21 cellular contexts compared by ENCODE assay signal in genomic region chr15:88982946-88983342, GRCh38.
DNase-seq lines count a peak whose midpoint lies in the region; ATAC-seq and TF ChIP-seq lines count a peak whose summit lies in the region.
"Had no signal": no experiment of that assay in that cellular context is flagged by ENCODE, and none has a peak within 500 bp of the region (broad histone marks: within the 10 kb centered on the region; RNA-seq: fewer than 3 reads in every experiment).

No MANE protein-coding gene starts in this region.

- peak overlapping the region; percentile 38 for H3K27ac Mint-ChIP-seq in chondrocyte (ENCODE audit: unreplicated experiment)
- H3K27ac Mint-ChIP-seq: activated CD4-positive, alpha-beta T cell treated with anti-CD3 and anti-CD28 coated beads for 36 hours; activated naive CD4-positive, alpha-beta T cell treated with anti-CD3 and anti-CD28 coated beads, Interleukin-2, amount 50 U/mL, for 72 hours; GM23338 had no signal

- H3K4me1 ChIP-seq in subcutaneous abdominal adipose tissue (ENCODE audit: control insufficient read depth in 5 of 5, insufficient read depth in 5 of 5, low read length in 5 of 5): peaks cover 6 to 11% (median 11%) of the 10 kb centered on the region in 5 donors
- H3K4me1 ChIP-seq: lower lobe of right lung, Peyer's patch, transverse colon had no signal

- DNase-seq in activated effector memory CD4-positive, alpha-beta T cell treated with anti-CD3 and anti-CD28 coated beads, Interleukin-2, amount 50 U/mL, for 16 hours: peak; percentile 19
- no peak for DNase-seq in activated effector memory CD4-positive, alpha-beta T cell treated with Interleukin-2 at 50 U/mL for 16 hours
- DNase-seq in NCI-H82 (lab: John Stamatoyannopoulos, UW) (peak; percentile 93), chondrocyte (ENCODE audit: low spot score) (no peak)
- DNase-seq in activated T-cell treated with anti-CD3 and anti-CD28 coated beads, Interleukin-2, amount 50 U/mL, for 1 hour: no peak
- DNase-seq in activated T-cell treated with anti-CD3 and anti-CD28 coated beads, Interleukin-2, amount 50 U/mL, for 4 hours: no peak
- DNase-seq: activated CD4-positive, alpha-beta T cell treated with anti-CD3 and anti-CD28 coated beads for 36 hours; cerebellar nuclear complex; hypothalamus; lower lobe of right lung; NCI-H187 treated with DMSO at 0.1 percent for 48 hours; NCI-H748 treated with DMSO at 0.1 percent for 48 hours; Peyer's patch; stimulated activated CD4-positive, alpha-beta T cell treated with anti-CD3 and anti-CD28 coated beads, Interleukin-2, amount 100 ng/mL, for 48 hours; stimulated activated naive CD4-positive, alpha-beta T cell treated with Interleukin-2 at 50 U/mL for 16 hours had no signal

- H3K27me3 ChIP-seq in subcutaneous abdominal adipose tissue (ENCODE audit: control insufficient read depth in 5 of 5, insufficient read depth in 4 of 5, low read length in 5 of 5): peaks cover 0 to 8% (median 0%) of the 10 kb centered on the region in 5 donors
- H3K27me3 ChIP-seq: Peyer's patch, transverse colon had no signal

- peaks cover 23% of the 10 kb centered on the region for H3K4me1 Mint-ChIP-seq in chondrocyte (ENCODE audit: low read depth)
- no peaks in the 10 kb centered on the region for H3K4me1 Mint-ChIP-seq in activated T-cell treated with anti-CD3 and anti-CD28 coated beads, Interleukin-2, amount 50 U/mL, for 4 hours (ENCODE audit: low read depth)
- H3K4me1 Mint-ChIP-seq: activated CD4-positive, alpha-beta T cell treated with anti-CD3 and anti-CD28 coated beads for 36 hours had no signal

- H3K4me3 ChIP-seq in subcutaneous abdominal adipose tissue (ENCODE audit: low read depth in 1 of 5, low read length in 5 of 5): no peak overlapping the region
- H3K4me3 ChIP-seq: GM23338, lower lobe of right lung, Peyer's patch, transverse colon had no signal

- no peaks in the 10 kb centered on the region for H3K36me3 ChIP-seq in subcutaneous abdominal adipose tissue (ENCODE audit: control insufficient read depth in 5 of 5, insufficient read depth in 5 of 5, low read length in 5 of 5)
- H3K36me3 ChIP-seq: lower lobe of right lung, Peyer's patch, transverse colon had no signal

- no peaks in the 10 kb centered on the region for H3K9me3 Mint-ChIP-seq in chondrocyte (ENCODE audit: low read depth)
- no peaks in the 10 kb centered on the region for H3K9me3 Mint-ChIP-seq in activated T-cell treated with anti-CD3 and anti-CD28 coated beads, Interleukin-2, amount 50 U/mL, for 4 hours
- H3K9me3 Mint-ChIP-seq: activated naive CD4-positive, alpha-beta T cell treated with anti-CD3 and anti-CD28 coated beads, Interleukin-2, amount 50 U/mL, for 72 hours; GM23338 had no signal

- H3K9me3 ChIP-seq in subcutaneous abdominal adipose tissue (ENCODE audit: control insufficient read depth in 5 of 5, low read length in 5 of 5): no peaks in the 10 kb centered on the region
- H3K9me3 ChIP-seq: lower lobe of right lung, Peyer's patch, transverse colon had no signal

- H3K4me3 Mint-ChIP-seq in chondrocyte (ENCODE audit: unreplicated experiment): no peak overlapping the region
- H3K4me3 Mint-ChIP-seq in activated T-cell treated with anti-CD3 and anti-CD28 coated beads, Interleukin-2, amount 50 U/mL, for 4 hours: no peak overlapping the region
- H3K4me3 Mint-ChIP-seq: activated CD4-positive, alpha-beta T cell treated with anti-CD3 and anti-CD28 coated beads for 36 hours; GM23338 had no signal

- H3K27me3 Mint-ChIP-seq in chondrocyte (ENCODE audit: low read depth): no peaks in the 10 kb centered on the region
- H3K27me3 Mint-ChIP-seq in activated T-cell treated with anti-CD3 and anti-CD28 coated beads, Interleukin-2, amount 50 U/mL, for 4 hours (ENCODE audit: low read depth): no peaks in the 10 kb centered on the region
- H3K27me3 Mint-ChIP-seq: activated CD4-positive, alpha-beta T cell treated with anti-CD3 and anti-CD28 coated beads for 36 hours had no signal

- no peaks in the 10 kb centered on the region for H3K36me3 Mint-ChIP-seq in chondrocyte (ENCODE audit: low read depth)
- H3K36me3 Mint-ChIP-seq in activated T-cell treated with anti-CD3 and anti-CD28 coated beads, Interleukin-2, amount 50 U/mL, for 4 hours (ENCODE audit: insufficient read depth): no peaks in the 10 kb centered on the region
- H3K36me3 Mint-ChIP-seq: activated naive CD4-positive, alpha-beta T cell treated with anti-CD3 and anti-CD28 coated beads, Interleukin-2, amount 50 U/mL, for 72 hours had no signal

- no peak overlapping the region for H3K9ac ChIP-seq in subcutaneous abdominal adipose tissue (ENCODE audit: low read length in 5 of 5)

- no peak for ATAC-seq in activated T-cell treated with anti-CD3 and anti-CD28 coated beads, Interleukin-2, amount 50 U/mL, for 4 hours
- ATAC-seq in GM21390 (IDR thresholded peaks at IDR 0.05; ENCODE audit: unreplicated experiment): no peak
- ATAC-seq: activated CD4-positive, alpha-beta T cell treated with anti-CD3 and anti-CD28 coated beads for 36 hours; activated naive CD4-positive, alpha-beta T cell treated with anti-CD3 and anti-CD28 coated beads, Interleukin-2, amount 50 U/mL, for 72 hours; GM23338 had no signal

- peak overlapping the region; percentile 17 for H3K27ac ChIP-seq in subcutaneous abdominal adipose tissue (ENCODE audit: low read depth, low read length)
- H3K27ac ChIP-seq: 22Rv1, lower lobe of right lung, Peyer's patch, transverse colon had no signal

- no peak for TF ChIP-seq CTCF in chondrocyte (IDR thresholded peaks at IDR 0.05)

Comparison
In these comparisons a context has a peak if more than half of its experiments do, and no peak if none do; other contexts are left out.
1. DNase-seq: peak in activated effector memory CD4-positive, alpha-beta T cell treated with anti-CD3 and anti-CD28 coated beads, Interleukin-2, amount 50 U/mL, for 16 hours (single experiment) and NCI-H82 (single experiment); none in activated effector memory CD4-positive, alpha-beta T cell treated with Interleukin-2 at 50 U/mL for 16 hours (single experiment), chondrocyte (single experiment), activated T-cell treated with anti-CD3 and anti-CD28 coated beads, Interleukin-2, amount 50 U/mL, for 1 hour (single experiment) and activated T-cell treated with anti-CD3 and anti-CD28 coated beads, Interleukin-2, amount 50 U/mL, for 4 hours (single experiment).